Comparison of ENCODE assay signal across 8 cellular contexts in the genomic region with DNA sequence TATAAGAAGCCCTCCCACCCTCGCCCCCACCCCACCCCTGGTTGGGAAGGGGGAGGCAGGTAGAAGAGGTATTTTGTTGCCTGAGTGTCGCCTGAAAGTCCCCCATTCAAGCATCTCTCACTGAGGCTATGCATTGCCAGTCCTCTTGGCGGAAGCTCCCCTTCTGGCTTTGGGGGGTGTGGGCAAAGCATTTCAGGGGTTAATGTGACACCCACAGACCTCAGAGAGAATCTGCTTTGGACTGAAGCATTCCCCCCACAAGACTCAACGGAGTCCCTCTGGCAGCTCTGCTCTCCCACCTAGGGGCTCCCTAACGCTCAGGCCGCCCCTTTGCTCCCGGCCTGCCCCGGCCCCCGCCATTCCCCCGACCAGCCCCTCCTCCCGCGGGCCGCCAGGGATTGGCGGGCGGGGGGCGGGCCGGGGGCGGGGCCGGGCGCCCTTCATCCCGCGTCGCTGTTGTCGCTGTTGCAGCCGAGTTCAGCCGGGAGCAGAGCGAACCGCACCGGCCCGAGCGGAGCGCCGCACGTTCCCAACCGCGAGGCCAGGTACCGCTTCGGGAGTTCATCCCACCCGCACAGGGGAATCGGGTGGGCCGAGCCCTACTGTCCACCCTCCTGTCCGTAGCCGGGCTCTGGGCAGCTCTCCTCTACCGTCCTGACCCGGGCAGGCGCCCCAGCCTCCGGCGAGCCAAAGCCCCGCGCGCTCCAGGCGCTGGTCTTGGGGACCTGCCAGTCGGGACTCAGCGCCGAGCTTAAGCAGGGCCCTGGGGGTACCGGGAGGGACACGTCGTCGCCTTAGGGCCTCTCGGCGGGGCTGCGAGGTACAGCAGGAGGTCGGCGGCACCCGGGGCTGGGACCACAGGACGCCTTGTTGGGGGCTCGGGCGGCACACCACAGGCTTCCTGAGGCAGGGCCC. TPM values are rescaled to one million over a fixed set of nuclear protein-coding genes. Genes with fewer than 3 reads are reported as not detected.
DNase-seq lines count a peak whose midpoint lies in the region; ATAC-seq lines count a peak whose summit lies in the region.

A gene (plus strand): TSS at position 468 of the 915 bp plus-strand sequence. CDS start 8,929 bp downstream, outside the sequence.

- peak in 1 of 5 donors; percentile 8 for DNase-seq in CD4-positive, alpha-beta memory T cell
- DNase-seq in NCI-H2227 (lab: John Stamatoyannopoulos, UW; ENCODE audit: unreplicated experiment) (peak; percentile 46), dermis blood vessel endothelial cell (peak; percentile 21), mesendoderm (peak; percentile 50), aorta (no peak), cortex of kidney (lab: John Stamatoyannopoulos, UW) (no peak)

- POLR2A ChIA-PET in CD4-positive, alpha-beta memory T cell (lab: Charles Lee; ENCODE audit: partially characterized antibody), result interaction anchor here (0.6 to 1.1 kb wide), 2 partner anchors 11 to 59 kb away, joined by 3 to 5 read pairs; no protein-coding TSS in a partner anchor

- no peak within 1 kb of the TSS for H3K27ac Mint-ChIP-seq in CD4-positive, alpha-beta memory T cell

- intact Hi-C loops in CD4-positive, alpha-beta memory T cell (cut with micrococcal nuclease), result no loop called here
- intact Hi-C loops in aorta (cut with DNase I), result no loop called here

- peaks cover 0 to 4% (median under 1%) of the 10 kb centered on the region in 4 donors for H3K4me1 Mint-ChIP-seq in CD4-positive, alpha-beta memory T cell

- peaks cover 23% of the 10 kb centered on the region for H3K27me3 ChIP-seq in CD4-positive, alpha-beta memory T cell (ENCODE audit: insufficient read depth, low read length)
- H3K27me3 ChIP-seq in mesendoderm (ENCODE audit: insufficient read depth, low read length, poor library complexity), result no peaks in the 10 kb centered on the region
- H3K27me3 ChIP-seq in aorta (ENCODE audit: control insufficient read depth in 1 of 2, insufficient read depth in 2 of 2, low read length in 1 of 2), result no peaks in the 10 kb centered on the region

- H3K27me3 Mint-ChIP-seq in CD4-positive, alpha-beta memory T cell, result peaks cover 35% of the 10 kb centered on the region in 2 donors

- no peak within 1 kb of the TSS for H3K18ac ChIP-seq in mesendoderm (ENCODE audit: low read length)

- H3K9me3 Mint-ChIP-seq in CD4-positive, alpha-beta memory T cell, result peaks cover 0 to 4% (median 0%) of the 10 kb centered on the region in 8 donors

- no peak within 1 kb of the TSS for H3K27ac ChIP-seq in CD4-positive, alpha-beta memory T cell (ENCODE audit: low read depth, low read length)
- H3K27ac ChIP-seq in mesendoderm (ENCODE audit: low read depth, low read length) (no peak within 1 kb of the TSS), aorta (ENCODE audit: low read depth in 1 of 2, low read length in 2 of 2) (no peak within 1 kb of the TSS)

- peak within 1 kb of the TSS; percentile 64 for H3K56ac ChIP-seq in mesendoderm (ENCODE audit: low read length)

- H3K4me2 ChIP-seq in mesendoderm (ENCODE audit: low read length), result peak within 1 kb of the TSS; percentile 94

- peaks cover 13% of the 10 kb centered on the region for H3K4me1 ChIP-seq in CD4-positive, alpha-beta memory T cell (ENCODE audit: insufficient read depth, low read length)
- H3K4me1 ChIP-seq in mesendoderm (ENCODE audit: control insufficient read depth, low read depth, low read length), result peaks cover 2% of the 10 kb centered on the region
- no peaks in the 10 kb centered on the region for H3K4me1 ChIP-seq in aorta (ENCODE audit: control insufficient read depth in 1 of 2, insufficient read depth in 2 of 2, low read length in 2 of 2)

- no CpG with 5 or more reads among the region's 68 CpGs for WGBS in mesendoderm (ENCODE audit: extremely low coverage, insufficient coverage, low lambda C conversion rate)
- WGBS in aorta, 2 donors, result 3 to 4% methylated on average over 50 to 68 of the region's 68 CpGs

- no peak within 1 kb of the TSS for H3K23ac ChIP-seq in mesendoderm (ENCODE audit: low read length)

- no peak within 1 kb of the TSS for H3K4ac ChIP-seq in mesendoderm (ENCODE audit: low read depth, low read length)

- no peak within 1 kb of the TSS for H2BK120ac ChIP-seq in mesendoderm (ENCODE audit: low read depth, low read length)

- no peaks in the 10 kb centered on the region for H3K9me3 ChIP-seq in CD4-positive, alpha-beta memory T cell (ENCODE audit: control insufficient read depth in 1 of 2, low read length in 2 of 2)
- no peaks in the 10 kb centered on the region for H3K9me3 ChIP-seq in aorta (ENCODE audit: control insufficient read depth, low read length)

- peak within 1 kb of the TSS in 6 of 8 donors; percentile 9 to 41 (median 24) for H3K4me3 Mint-ChIP-seq in CD4-positive, alpha-beta memory T cell

- no peaks in the 10 kb centered on the region for H3K79me1 ChIP-seq in mesendoderm (ENCODE audit: low read length)

- no peak within 1 kb of the TSS for H2BK15ac ChIP-seq in mesendoderm (replicated peaks; ENCODE audit: low read depth)

- no peak within 1 kb of the TSS for H2AK5ac ChIP-seq in mesendoderm (ENCODE audit: low read length)

- peak; percentile 58 for ATAC-seq in aorta (ENCODE audit: low FRiP score)
- no peak for ATAC-seq in HG03095 (IDR thresholded peaks at IDR 0.05; ENCODE audit: unreplicated experiment)
- no peak for ATAC-seq in GM21390 (IDR thresholded peaks at IDR 0.05; ENCODE audit: unreplicated experiment)

- H2BK5ac ChIP-seq in mesendoderm (ENCODE audit: low read length), result no peak within 1 kb of the TSS

- H3K79me2 ChIP-seq in mesendoderm (ENCODE audit: control insufficient read depth, insufficient read depth, low read length), result no peaks in the 10 kb centered on the region

- CTCF ChIA-PET in CD4-positive, alpha-beta memory T cell (lab: Charles Lee; ENCODE audit: partially characterized antibody), result interaction anchor here (1.5 to 3.4 kb wide), 3 partner anchors 11 to 21 kb away, joined by 5 to 17 read pairs (median 11); no protein-coding TSS in a partner anchor

- no peak within 1 kb of the TSS for H4K5ac ChIP-seq in mesendoderm (ENCODE audit: low read length)

- H4K8ac ChIP-seq in mesendoderm (ENCODE audit: low read depth, low read length), result no peak within 1 kb of the TSS

- peak within 1 kb of the TSS; percentile 56 for H3K9ac ChIP-seq in mesendoderm (ENCODE audit: low read length)

- H3K4me3 ChIP-seq in CD4-positive, alpha-beta memory T cell (ENCODE audit: low read length in 2 of 2), result no peak within 1 kb of the TSS
- peak within 1 kb of the TSS; percentile 17 for H3K4me3 ChIP-seq in mesendoderm (ENCODE audit: low read length)
- H3K4me3 ChIP-seq in aorta (ENCODE audit: low read length in 2 of 2), result peak within 1 kb of the TSS in 1 of 2 donors; percentile 6

- no peaks in the 10 kb centered on the region for H3K36me3 Mint-ChIP-seq in CD4-positive, alpha-beta memory T cell

- H3K36me3 ChIP-seq in CD4-positive, alpha-beta memory T cell (ENCODE audit: insufficient read depth, low read length), result no peaks in the 10 kb centered on the region
- H3K36me3 ChIP-seq in mesendoderm (ENCODE audit: control insufficient read depth, insufficient read depth, low read length), result no peaks in the 10 kb centered on the region
- no peaks in the 10 kb centered on the region for H3K36me3 ChIP-seq in aorta (ENCODE audit: control insufficient read depth in 1 of 2, insufficient read depth in 2 of 2, low read length in 1 of 2)

RNA-seq across cellular contexts. Expression of the gene that starts here (rescaled TPM):
- not detected for total RNA-seq in CD4-positive, alpha-beta memory T cell
- not detected for polyA plus RNA-seq in CD4-positive, alpha-beta memory T cell
- total RNA-seq in dermis blood vessel endothelial cell (not detected in 2 replicates), aorta (1 to 10 TPM in 1 of 2 donors, under 1 TPM in 1; 0.19 to 1.4 TPM)
- polyA plus RNA-seq in mesendoderm (2013, experiment 1 of 2), result 0.48 TPM
- 0.42 TPM for polyA plus RNA-seq in mesendoderm (2013, experiment 2 of 2)
- under 1 TPM in 1 of 2 donors, not detected in 1; 0.56 TPM for polyA plus RNA-seq in aorta

Comparison
In these comparisons a context has a peak if more than half of its experiments do, and no peak if none do; other contexts are left out.
1. Peak in DNase-seq in dermis blood vessel endothelial cell; RNA of the gene not detected or under 1 TPM.
2. DNase-seq: peak in NCI-H2227 (single experiment) and mesendoderm (single experiment); none in aorta (0 of 2) and cortex of kidney (single experiment).